15 cellular contexts compared by ENCODE assay signal in the genomic region with DNA sequence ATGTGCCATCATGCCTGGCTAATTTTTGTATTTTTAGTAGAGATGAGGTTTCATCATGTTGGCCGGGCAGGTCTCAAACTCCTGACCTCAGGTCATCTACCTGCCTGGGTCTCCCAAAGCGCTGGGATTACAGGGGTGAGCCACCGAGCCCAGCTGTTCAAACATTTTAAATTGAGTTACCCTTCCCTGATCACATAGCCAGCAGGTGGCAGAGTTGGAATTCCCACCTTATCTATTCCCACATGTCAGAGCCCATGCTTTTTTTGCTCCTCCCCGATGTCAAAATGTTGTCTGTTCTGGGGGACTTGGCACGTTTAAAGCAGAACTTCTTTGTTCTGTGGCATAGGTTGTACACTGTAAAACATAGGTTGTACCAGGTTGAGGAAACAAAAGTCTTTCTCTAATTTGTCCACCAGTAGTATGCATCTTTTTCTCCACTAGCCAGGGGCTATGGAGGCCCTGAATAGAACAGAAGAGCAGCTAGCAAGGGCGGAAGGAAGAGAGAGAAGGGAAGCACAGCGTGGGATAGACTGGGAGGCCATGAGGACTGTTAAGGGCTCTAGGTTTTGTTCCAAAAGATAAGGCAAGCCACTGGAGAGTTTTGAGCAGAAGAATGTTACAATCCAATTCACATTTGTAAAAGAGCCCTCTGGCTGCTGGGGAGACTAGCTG. TPM values are rescaled to one million over a fixed set of nuclear protein-coding genes. Genes with fewer than 3 reads are reported as not detected.
DNase-seq lines count a peak whose midpoint lies in the region; ATAC-seq and TF ChIP-seq lines count a peak whose summit lies in the region.
"Had no signal": no experiment of that assay in that cellular context is flagged by ENCODE, and none has a peak within 500 bp of the region (broad histone marks: within the 10 kb centered on the region; RNA-seq: fewer than 3 reads in every experiment).

No MANE protein-coding gene starts in this region.

- intact Hi-C loops in Right ventricle myocardium superior (cut with DNase I), result no loop called here
- intact Hi-C loops in cardiac septum (cut with DNase I), result no loop called here
- intact Hi-C loops in adrenal gland (cut with DNase I), result no loop called here

- H3K36me3 ChIP-seq in adrenal gland (replicated peaks in 1 of 2) (no peaks in the 10 kb centered on the region), hepatocyte (replicated peaks; ENCODE audit: insufficient read depth, low read depth) (no peaks in the 10 kb centered on the region)
- H3K36me3 ChIP-seq: BLaER1 treated with 17β-estradiol and CSF1 and Interleukin-3, amounts not matched to agents 10 nM and 100 nM; suprapubic skin had no signal

- no peak overlapping the region for H3K4me2 ChIP-seq in hepatocyte
- H3K4me2 ChIP-seq: BLaER1 treated with 17β-estradiol and CSF1 and Interleukin-3, amounts not matched to agents 10 nM and 100 nM had no signal

- H2AFZ ChIP-seq in hepatocyte, result no peak overlapping the region

- ATAC-seq in Right ventricle myocardium superior (ENCODE audit: poor library complexity), result peak; percentile 32
- ATAC-seq in GM18909 (IDR thresholded peaks at IDR 0.05; ENCODE audit: poor library complexity, unreplicated experiment), result no peak
- no peak for ATAC-seq in GM19324 (IDR thresholded peaks at IDR 0.05; ENCODE audit: low FRiP score, unreplicated experiment)
- no peak for ATAC-seq in HG02759 (IDR thresholded peaks at IDR 0.05; ENCODE audit: unreplicated experiment)
- ATAC-seq: GM12878 had no signal

- H3K4me1 ChIP-seq in adrenal gland (replicated peaks in 1 of 2), result no peaks in the 10 kb centered on the region
- peaks cover 19% of the 10 kb centered on the region for H3K4me1 ChIP-seq in hepatocyte (ENCODE audit: insufficient read depth)
- H3K4me1 ChIP-seq: suprapubic skin had no signal

- no peaks in the 10 kb centered on the region for H3K9me3 ChIP-seq in adrenal gland (replicated peaks in 1 of 3)
- peaks cover 3% of the 10 kb centered on the region for H3K9me3 ChIP-seq in hepatocyte (ENCODE audit: low read depth)

- no peaks in the 10 kb centered on the region for H3K9me2 ChIP-seq in hepatocyte (replicated peaks; ENCODE audit: insufficient read depth)

- TF ChIP-seq CTCF in adrenal gland (IDR thresholded peaks at IDR 0.05) (peak in 4 of 6 experiments; percentile 8 to 28 (median 17)), hepatocyte (IDR thresholded peaks at IDR 0.05; ENCODE audit: poor library complexity) (peak; percentile 50)

- no peak for TF ChIP-seq POLR2A in adrenal gland (IDR thresholded peaks at IDR 0.05)

- no peaks in the 10 kb centered on the region for H3K79me2 ChIP-seq in hepatocyte

- H3K4me3 ChIP-seq in adrenal gland (no peak overlapping the region), hepatocyte (no peak overlapping the region)
- H3K4me3 ChIP-seq: BLaER1 treated with 17β-estradiol and CSF1 and Interleukin-3, amounts not matched to agents 10 nM and 100 nM; GM12878; suprapubic skin had no signal

- WGBS in adrenal gland, 4 donors, result 57 to 62% (median 58%) methylated on average over 5 to 7 of the region's 7 CpGs
- 44% methylated on average over 7 of the region's 7 CpGs for WGBS in hepatocyte (ENCODE audit: low lambda C conversion rate, missing lambda C conversion rate)

- no peaks in the 10 kb centered on the region for H4K20me1 ChIP-seq in hepatocyte (ENCODE audit: insufficient read depth, poor library complexity, severe bottlenecking)
- H4K20me1 ChIP-seq: BLaER1 treated with 17β-estradiol and CSF1 and Interleukin-3, amounts not matched to agents 10 nM and 100 nM had no signal

- H3K27me3 ChIP-seq in adrenal gland (no peaks in the 10 kb centered on the region), hepatocyte (no peaks in the 10 kb centered on the region)
- H3K27me3 ChIP-seq: BLaER1 treated with 17β-estradiol and CSF1 and Interleukin-3, amounts not matched to agents 10 nM and 100 nM had no signal

- H3K27ac ChIP-seq in adrenal gland, result no peak overlapping the region
- H3K27ac ChIP-seq in hepatocyte, result no peak overlapping the region
- H3K27ac ChIP-seq: BLaER1 treated with 17β-estradiol and CSF1 and Interleukin-3, amounts not matched to agents 10 nM and 100 nM; suprapubic skin had no signal

- no peak for DNase-seq in Right ventricle myocardium superior
- DNase-seq in cardiac septum (ENCODE audit: low spot score), result no peak
- DNase-seq in adrenal gland, result no peak
- peak; percentile 38 for DNase-seq in hepatocyte (ENCODE audit: low spot score)
- no peak for DNase-seq in effector CD8-positive, alpha-beta T cell (lab: John Stamatoyannopoulos, UW)
- DNase-seq: stimulated activated CD4-positive, alpha-beta T cell treated with anti-CD3 and anti-CD28 coated beads, Interleukin-1b, Interleukin-23, amount 100 ng/mL, for 48 hours; T-helper 2 cell had no signal

RNA-seq across cellular contexts. Expression of a gene that starts 7.3 kb away (rescaled TPM):
- total RNA-seq in Right ventricle myocardium superior, result not detected
- 0.11 TPM for total RNA-seq in cardiac septum
- 1 to 10 TPM in 1 of 8 donors, under 1 TPM in 6, not detected in 1; 0.15 to 2.0 (median 0.51) TPM for total RNA-seq in adrenal gland
- under 1 TPM; 0.24 to 0.57 (median 0.32) TPM for polyA plus RNA-seq in adrenal gland
- total RNA-seq in hepatocyte, result 48.4 and 71.5 TPM in 2 replicates
- 43.0 and 57.2 TPM in 2 replicates for polyA plus RNA-seq in hepatocyte
- total RNA-seq: activated T-helper 1 cell treated with anti-CD3 and anti-CD28 coated beads, Interleukin-12 subunit alpha, Interleukin-12 subunit beta, Interleukin-2, Interleukin-4 antibody, amounts not matched to agents 30 ng/mL and 10 ng/mL and 1 ng/mL, durations not matched to agents 14 hours and 24 hours and 36 hours; mononuclear cell had no signal

RNA-seq across cellular contexts. Expression of a gene that starts 35.0 kb away (rescaled TPM):
- total RNA-seq in Right ventricle myocardium superior (0.11 TPM), cardiac septum (0.40 TPM), adrenal gland (under 1 TPM in 6 of 8 donors, not detected in 2; 0.15 to 0.74 (median 0.35) TPM), hepatocyte (0.63 TPM in 1 of 2 replicates, not detected in the other)
- polyA plus RNA-seq in adrenal gland (under 1 TPM; 0.13 to 0.18 (median 0.16) TPM), hepatocyte (0.66 TPM in 1 of 2 replicates, not detected in the other)
- total RNA-seq: activated T-helper 1 cell treated with anti-CD3 and anti-CD28 coated beads, Interleukin-12 subunit alpha, Interleukin-12 subunit beta, Interleukin-2, Interleukin-4 antibody, amounts not matched to agents 30 ng/mL and 10 ng/mL and 1 ng/mL, durations not matched to agents 14 hours and 24 hours and 36 hours; GM12878; suprapubic skin had no signal
- polyA plus RNA-seq: GM12878 had no signal

Comparison
In these comparisons a context has a peak if more than half of its experiments do, and no peak if none do; other contexts are left out.
1. RNA of a gene that starts 7.3 kb away (total RNA-seq): 48.4 to 71.5 TPM in hepatocyte; 0.15 to 2.0 TPM in adrenal gland, 0.11 TPM in cardiac septum (single experiment) and not detected in Right ventricle myocardium superior (single experiment); every median in the first group is over 10 times any median in the second.